Comparison of ENCODE assay signal across 23 cellular contexts in the genomic region with DNA sequence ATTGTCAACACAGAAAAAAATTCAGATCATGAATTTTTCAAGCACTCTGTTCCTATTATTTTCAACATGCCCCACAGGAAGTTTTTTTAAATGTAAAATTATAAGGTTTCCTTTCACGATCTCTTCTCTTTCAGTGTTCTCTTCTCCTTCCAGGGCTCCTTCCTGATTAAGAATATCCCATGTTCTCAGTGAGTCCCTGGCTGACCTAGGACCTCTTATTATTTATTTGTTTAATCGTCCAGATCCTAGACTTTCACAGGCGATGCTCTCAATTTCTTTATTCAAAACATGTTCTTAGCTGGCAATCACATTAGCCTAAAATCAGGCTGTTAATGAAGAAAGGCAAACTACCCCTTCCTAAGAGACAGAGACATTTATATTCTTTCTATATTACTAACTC.
DNase-seq lines count a peak whose midpoint lies in the region; ATAC-seq and TF ChIP-seq lines count a peak whose summit lies in the region.
"Had no signal": no experiment of that assay in that cellular context is flagged by ENCODE, and none has a peak within 500 bp of the region (broad histone marks: within the 10 kb centered on the region; RNA-seq: fewer than 3 reads in every experiment).

No MANE protein-coding gene starts in this region.

- H3K4me1 ChIP-seq in left ventricle myocardium inferior (peaks cover 5% of the 10 kb centered on the region), aorta (ENCODE audit: control insufficient read depth in 1 of 2, insufficient read depth in 2 of 2, low read length in 2 of 2) (peaks cover 0 to 3% of the 10 kb centered on the region in 2 donors)
- H3K4me1 ChIP-seq: A549, BE2C, HAP-1 had no signal

- TF ChIP-seq CTCF in left ventricle myocardium inferior (IDR thresholded peaks at IDR 0.05; ENCODE audit: borderline replicate concordance) = no peak

- H3K36me3 ChIP-seq in left ventricle myocardium inferior = no peaks in the 10 kb centered on the region
- no peaks in the 10 kb centered on the region for H3K36me3 ChIP-seq in SK-N-MC (ENCODE audit: insufficient read depth, low read length)
- H3K36me3 ChIP-seq in aorta (ENCODE audit: control insufficient read depth in 1 of 2, insufficient read depth in 2 of 2, low read length in 1 of 2) = no peaks in the 10 kb centered on the region
- H3K36me3 ChIP-seq: BE2C; BLaER1 treated with 17β-estradiol and CSF1 and Interleukin-3, amounts not matched to agents 10 nM and 100 nM; HAP-1 had no signal

- H3K27me3 ChIP-seq in left ventricle myocardium inferior (ENCODE audit: low read depth) = no peaks in the 10 kb centered on the region
- no peaks in the 10 kb centered on the region for H3K27me3 ChIP-seq in aorta (ENCODE audit: control insufficient read depth in 1 of 2, insufficient read depth in 2 of 2, low read length in 1 of 2)
- H3K27me3 ChIP-seq: BE2C; BLaER1 treated with 17β-estradiol and CSF1 and Interleukin-3, amounts not matched to agents 10 nM and 100 nM had no signal

- H3K27ac ChIP-seq in left ventricle myocardium inferior (replicated peaks) (peak overlapping the region; percentile 49), SK-N-MC (peak overlapping the region; percentile 83; the same call in 1 of the 2 replicates), aorta (ENCODE audit: low read depth in 1 of 2, low read length in 2 of 2) (no peak overlapping the region)
- H3K27ac ChIP-seq: A549; BLaER1 treated with 17β-estradiol and CSF1 and Interleukin-3, amounts not matched to agents 10 nM and 100 nM had no signal

- H3K4me3 ChIP-seq in left ventricle myocardium inferior = no peak overlapping the region
- H3K4me3 ChIP-seq in SK-N-MC = peak overlapping the region; percentile 12
- no peak overlapping the region for H3K4me3 ChIP-seq in aorta (ENCODE audit: low read length in 2 of 2)
- H3K4me3 ChIP-seq: A549; BLaER1 treated with 17β-estradiol and CSF1 and Interleukin-3, amounts not matched to agents 10 nM and 100 nM; GM12878; HAP-1 had no signal

- H3K9me3 ChIP-seq in left ventricle myocardium inferior (replicated peaks) (no peaks in the 10 kb centered on the region), SK-N-MC (ENCODE audit: low read depth, low read length) (no peaks in the 10 kb centered on the region), aorta (ENCODE audit: control insufficient read depth, low read length) (no peaks in the 10 kb centered on the region)
- H3K9me3 ChIP-seq: A549; BE2C; BLaER1 treated with 17β-estradiol and CSF1 and Interleukin-3, amounts not matched to agents 10 nM and 100 nM; HAP-1 had no signal

- intact Hi-C loops in left ventricle myocardium inferior (cut with micrococcal nuclease) = no loop called here
- intact Hi-C loops in Right ventricle myocardium inferior (cut with DNase I) = no loop called here
- intact Hi-C loops in sciatic nerve (cut with DNase I) = no loop called here
- intact Hi-C loops in aorta (cut with DNase I) = loop anchor here in 1 of 2 donors (10.0 kb wide), 1 partner anchor 104 kb away; no protein-coding TSS in a partner anchor

- WGBS in aorta, 2 donors = 23 to 38% methylated on average over 3 of the region's 3 CpGs

- H3K9ac ChIP-seq in SK-N-MC (ENCODE audit: insufficient read length) = no peak overlapping the region
- H3K9ac ChIP-seq: BLaER1 treated with 17β-estradiol and CSF1 and Interleukin-3, amounts not matched to agents 10 nM and 100 nM had no signal

- DNase-seq in left ventricle myocardium inferior (no peak), Right ventricle myocardium inferior (ENCODE audit: missing footprints) (no peak), SK-N-MC (ENCODE audit: low read depth, low spot score) (no peak), fibroblast of gingiva (ENCODE audit: low read depth) (peak; percentile 34), sciatic nerve (ENCODE audit: low spot score) (no peak), aorta (no peak)
- DNase-seq: 8988T; ACHN; AML-193; BE2C; CD4-positive, alpha-beta T cell; CD8-positive, alpha-beta memory T cell; DMS 273 treated with DMSO at 0.1 percent for 48 hours; DMS79; EL; GDM1; GOT3; HFFc6 had no signal

- ATAC-seq in Right ventricle myocardium inferior (no peak), sciatic nerve (peak; percentile 36), aorta (ENCODE audit: low FRiP score) (no peak), GM19452 (IDR thresholded peaks at IDR 0.05; ENCODE audit: unreplicated experiment) (no peak)
- ATAC-seq: A549, GM12878 had no signal

Comparison
In these comparisons a context has a peak if more than half of its experiments do, and no peak if none do; other contexts are left out.
1. H3K27ac ChIP-seq: peak in left ventricle myocardium inferior (single experiment) and SK-N-MC (single experiment); none in aorta (0 of 2).